Comparison of ENCODE assay signal across 6 cellular contexts in the genomic region with DNA sequence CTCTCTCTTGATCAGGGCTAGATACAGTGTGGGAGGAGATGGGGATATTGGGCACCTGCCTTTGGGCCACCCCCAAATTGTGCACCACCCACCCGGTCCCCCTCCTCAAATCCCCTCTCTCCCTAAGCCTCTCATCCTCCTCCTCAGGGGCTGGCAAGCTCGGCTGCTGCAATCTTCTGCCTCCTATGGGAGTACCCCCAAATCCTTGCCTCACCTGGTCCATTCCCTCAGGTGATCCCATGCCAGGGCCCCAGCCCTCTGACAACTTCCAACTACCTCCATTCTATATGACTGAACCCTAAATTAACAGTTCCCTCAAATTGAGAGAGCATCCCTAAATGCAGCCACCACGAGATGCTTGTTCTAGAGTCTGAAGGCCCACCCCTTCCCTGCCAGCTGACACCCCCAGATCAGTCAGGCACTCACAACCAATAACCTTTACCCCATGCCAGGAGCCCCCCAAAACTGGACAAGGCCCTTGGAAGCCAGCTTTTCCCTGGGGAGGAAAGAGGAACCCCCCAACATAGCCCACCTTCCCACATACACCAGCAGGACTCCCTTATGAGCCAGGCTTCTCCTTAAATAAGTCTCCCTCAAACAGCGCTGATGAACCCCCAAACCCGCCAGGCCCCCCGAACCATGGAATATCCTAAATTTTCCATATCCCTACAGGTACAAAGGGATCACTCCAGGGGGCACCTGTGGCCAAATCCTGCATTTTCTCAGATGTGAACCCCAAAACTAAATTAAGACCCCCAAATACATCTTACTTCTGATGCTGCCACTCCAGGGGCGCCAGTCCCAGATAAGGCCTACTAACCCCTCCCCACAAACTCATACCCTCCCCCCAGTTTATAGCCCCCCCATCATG. TPM values are rescaled to one million over a fixed set of nuclear protein-coding genes. Genes with fewer than 3 reads are reported as not detected.
DNase-seq lines count a peak whose midpoint lies in the region; ATAC-seq and TF ChIP-seq lines count a peak whose summit lies in the region.

No MANE protein-coding gene starts in this region.

- no peaks in the 10 kb centered on the region for H3K36me3 Mint-ChIP-seq in CD4-positive, alpha-beta T cell (ENCODE audit: low read depth)
- peaks cover 13 to 20% of the 10 kb centered on the region in 2 donors for H3K36me3 Mint-ChIP-seq in activated naive CD4-positive, alpha-beta T cell treated with anti-CD3 and anti-CD28 coated beads, Interleukin-2, amount 50 U/mL, for 72 hours

- no peak for TF ChIP-seq CTCF in CD4-positive, alpha-beta T cell (IDR thresholded peaks at IDR 0.05)

- H3K9me3 Mint-ChIP-seq in CD4-positive, alpha-beta T cell = no peaks in the 10 kb centered on the region
- no peaks in the 10 kb centered on the region for H3K9me3 Mint-ChIP-seq in activated naive CD4-positive, alpha-beta T cell treated with anti-CD3 and anti-CD28 coated beads, Interleukin-2, amount 50 U/mL, for 72 hours

- no peak for DNase-seq in CD4-positive, alpha-beta T cell
- no peak for DNase-seq in activated naive CD4-positive, alpha-beta T cell treated with anti-CD3 and anti-CD28 coated beads, Interleukin-2, amount 50 U/mL, for 72 hours (ENCODE audit: low spot score in 2 of 2)
- DNase-seq in COR-L47 (lab: John Stamatoyannopoulos, UW) (no peak), D341Med (ENCODE audit: low spot score) (no peak), NCI-H1930 (lab: John Stamatoyannopoulos, UW) (no peak)

- peaks cover 5% of the 10 kb centered on the region for H3K27me3 Mint-ChIP-seq in CD4-positive, alpha-beta T cell

- ATAC-seq in CD4-positive, alpha-beta T cell (ENCODE audit: poor library complexity) = no peak
- ATAC-seq in activated naive CD4-positive, alpha-beta T cell treated with anti-CD3 and anti-CD28 coated beads, Interleukin-2, amount 50 U/mL, for 72 hours = no peak

- H3K4me3 ChIP-seq in mesodermal cell (ENCODE audit: extremely low read depth, insufficient read depth, low read length, poor library complexity, severe bottlenecking) = peak overlapping the region; percentile 66

- intact Hi-C loops in CD4-positive, alpha-beta T cell (cut with DNase I, micrococcal nuclease) = loop anchor here in 1 of 2 experiments (5.0 kb wide), 1 partner anchor 36 kb away; a partner anchor contains a TSS

- peaks cover 80% of the 10 kb centered on the region for H3K4me1 Mint-ChIP-seq in CD4-positive, alpha-beta T cell (ENCODE audit: low read depth)

- H3K27me3 ChIP-seq in CD4-positive, alpha-beta T cell (ENCODE audit: control insufficient read depth, insufficient read depth, low read length) = no peaks in the 10 kb centered on the region

- WGBS in mesodermal cell (ENCODE audit: insufficient coverage in 2 of 2), 2 experiments = 19 to 24% methylated on average over 5 of the region's 7 CpGs

- H3K27ac Mint-ChIP-seq in CD4-positive, alpha-beta T cell = peak overlapping the region; percentile 93
- H3K27ac Mint-ChIP-seq in activated naive CD4-positive, alpha-beta T cell treated with anti-CD3 and anti-CD28 coated beads, Interleukin-2, amount 50 U/mL, for 72 hours = peak overlapping the region; percentile 30 to 42

- no peaks in the 10 kb centered on the region for H3K9me3 ChIP-seq in CD4-positive, alpha-beta T cell (ENCODE audit: control insufficient read depth, low read length)
- H3K9me3 ChIP-seq in mesodermal cell (ENCODE audit: control insufficient read depth, low read length) = no peaks in the 10 kb centered on the region

- peak overlapping the region; percentile 76 for H3K4me3 Mint-ChIP-seq in CD4-positive, alpha-beta T cell

- CTCF ChIA-PET in CD4-positive, alpha-beta T cell (lab: Charles Lee) = no interaction called here

- POLR2A ChIA-PET in CD4-positive, alpha-beta T cell (lab: Charles Lee) = interaction anchor here (13.1 kb wide), 1 partner anchor 21 kb away, joined by 234 read pairs; a partner anchor contains a TSS

- H3K36me3 ChIP-seq in mesodermal cell (ENCODE audit: control insufficient read depth, insufficient read depth, low read length) = peaks cover 5% of the 10 kb centered on the region

- H3K4me1 ChIP-seq in mesodermal cell (ENCODE audit: control insufficient read depth, insufficient read depth, low read length, poor library complexity, severe bottlenecking) = peaks cover 47% of the 10 kb centered on the region

- H3K27ac ChIP-seq in CD4-positive, alpha-beta T cell (ENCODE audit: low read depth, low read length) = peak overlapping the region; percentile 44
- H3K27ac ChIP-seq in mesodermal cell (ENCODE audit: low read depth, low read length, severe bottlenecking) = peak overlapping the region; percentile 39

RNA-seq across cellular contexts. Expression of a gene that starts 3.2 kb away (rescaled TPM):
- 10 to 100 TPM; 10.2 to 11.0 TPM for total RNA-seq in CD4-positive, alpha-beta T cell
- total RNA-seq in activated naive CD4-positive, alpha-beta T cell treated with anti-CD3 and anti-CD28 coated beads, Interleukin-2, amount 50 U/mL, for 72 hours = 10 to 100 TPM; 20.1 to 27.1 TPM
- polyA plus RNA-seq in mesodermal cell (2013, experiment 1 of 2) = 57.4 TPM
- 47.2 TPM for polyA plus RNA-seq in mesodermal cell (2013, experiment 2 of 2)

RNA-seq across cellular contexts. Expression of a gene that starts 3.3 kb away (rescaled TPM):
- 100 to 1,000 TPM; 237 to 257 TPM for total RNA-seq in CD4-positive, alpha-beta T cell
- total RNA-seq in activated naive CD4-positive, alpha-beta T cell treated with anti-CD3 and anti-CD28 coated beads, Interleukin-2, amount 50 U/mL, for 72 hours = 100 to 1,000 TPM; 360 to 445 TPM
- polyA plus RNA-seq in mesodermal cell (2013, experiment 1 of 2) = 270 TPM
- 238 TPM for polyA plus RNA-seq in mesodermal cell (2013, experiment 2 of 2)

RNA-seq across cellular contexts. Expression of a gene that starts 17.8 kb away (rescaled TPM):
- 10 to 100 TPM; 40.9 to 41.3 TPM for total RNA-seq in CD4-positive, alpha-beta T cell
- 10 to 100 TPM; 56.2 to 73.4 TPM for total RNA-seq in activated naive CD4-positive, alpha-beta T cell treated with anti-CD3 and anti-CD28 coated beads, Interleukin-2, amount 50 U/mL, for 72 hours
- 67.5 TPM for polyA plus RNA-seq in mesodermal cell (2013, experiment 1 of 2)
- polyA plus RNA-seq in mesodermal cell (2013, experiment 2 of 2) = 54.8 TPM

RNA-seq across cellular contexts. Expression of a gene that starts 22.8 kb away (rescaled TPM):
- 1 to 10 TPM; 4.5 to 5.1 TPM for total RNA-seq in CD4-positive, alpha-beta T cell
- 10 to 100 TPM; 25.9 to 52.4 TPM for total RNA-seq in activated naive CD4-positive, alpha-beta T cell treated with anti-CD3 and anti-CD28 coated beads, Interleukin-2, amount 50 U/mL, for 72 hours
- 55.4 TPM for polyA plus RNA-seq in mesodermal cell (2013, experiment 1 of 2)
- 46.8 TPM for polyA plus RNA-seq in mesodermal cell (2013, experiment 2 of 2)

RNA-seq across cellular contexts. Expression of a gene that starts 25.8 kb away (rescaled TPM):
- 100 to 1,000 TPM; 182 to 195 TPM for total RNA-seq in CD4-positive, alpha-beta T cell
- 100 to 1,000 TPM; 167 to 298 TPM for total RNA-seq in activated naive CD4-positive, alpha-beta T cell treated with anti-CD3 and anti-CD28 coated beads, Interleukin-2, amount 50 U/mL, for 72 hours
- 588 TPM for polyA plus RNA-seq in mesodermal cell (2013, experiment 1 of 2)
- polyA plus RNA-seq in mesodermal cell (2013, experiment 2 of 2) = 514 TPM
